ENCODE assay signal across 2 cellular contexts in the genomic region with DNA sequence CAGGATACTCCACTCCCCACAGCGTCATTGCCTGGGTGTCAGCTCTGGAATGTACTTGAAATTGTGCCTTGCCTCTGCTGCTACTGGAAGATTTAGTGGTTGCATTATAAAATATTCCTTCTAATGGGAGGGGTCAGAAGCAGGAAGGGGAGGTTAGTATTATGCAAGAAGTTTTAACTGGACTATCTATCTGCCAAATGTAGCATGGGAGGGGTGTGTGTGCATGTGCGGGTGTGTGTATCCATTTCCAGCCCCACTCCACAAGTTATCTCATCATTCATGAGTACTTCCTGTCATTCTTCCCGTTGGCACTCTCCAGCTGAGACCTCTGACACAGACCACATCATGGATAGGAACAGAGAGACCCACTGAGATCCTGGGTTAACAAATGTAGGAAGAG.
TF ChIP-seq lines count a peak whose summit lies in the region.

No MANE protein-coding gene starts in this region.

TF ChIP-seq in liver, 16 proteins besides CTCF, POLR2A, EP300 and RAD21 (continued from another document):
- TF ChIP-seq FOXA2 (IDR thresholded peaks at IDR 0.05) (no peak), REST (IDR thresholded peaks at IDR 0.05) (no peak), MAX (IDR thresholded peaks at IDR 0.05) (no peak), FOXA1 (IDR thresholded peaks at IDR 0.05) (no peak), GABPA (IDR thresholded peaks at IDR 0.05 in 1 of 2, conservative IDR thresholded peaks at IDR 0.05 in 1 of 2) (no peak), EGR1 (IDR thresholded peaks at IDR 0.05; ENCODE audit: low read depth in 2 of 2) (no peak), TAF1 (conservative IDR thresholded peaks at IDR 0.05) (no peak), HNF4G (IDR thresholded peaks at IDR 0.05) (no peak), SP1 (IDR thresholded peaks at IDR 0.05) (peak; percentile 37), RXRA (IDR thresholded peaks at IDR 0.05) (peak; percentile 30 to 32), YY1 (IDR thresholded peaks at IDR 0.05) (no peak), HNF4A (conservative IDR thresholded peaks at IDR 0.05) (peak; percentile 19 to 23), JUND (IDR thresholded peaks at IDR 0.05) (no peak)
- TF ChIP-seq, protein P1, sequence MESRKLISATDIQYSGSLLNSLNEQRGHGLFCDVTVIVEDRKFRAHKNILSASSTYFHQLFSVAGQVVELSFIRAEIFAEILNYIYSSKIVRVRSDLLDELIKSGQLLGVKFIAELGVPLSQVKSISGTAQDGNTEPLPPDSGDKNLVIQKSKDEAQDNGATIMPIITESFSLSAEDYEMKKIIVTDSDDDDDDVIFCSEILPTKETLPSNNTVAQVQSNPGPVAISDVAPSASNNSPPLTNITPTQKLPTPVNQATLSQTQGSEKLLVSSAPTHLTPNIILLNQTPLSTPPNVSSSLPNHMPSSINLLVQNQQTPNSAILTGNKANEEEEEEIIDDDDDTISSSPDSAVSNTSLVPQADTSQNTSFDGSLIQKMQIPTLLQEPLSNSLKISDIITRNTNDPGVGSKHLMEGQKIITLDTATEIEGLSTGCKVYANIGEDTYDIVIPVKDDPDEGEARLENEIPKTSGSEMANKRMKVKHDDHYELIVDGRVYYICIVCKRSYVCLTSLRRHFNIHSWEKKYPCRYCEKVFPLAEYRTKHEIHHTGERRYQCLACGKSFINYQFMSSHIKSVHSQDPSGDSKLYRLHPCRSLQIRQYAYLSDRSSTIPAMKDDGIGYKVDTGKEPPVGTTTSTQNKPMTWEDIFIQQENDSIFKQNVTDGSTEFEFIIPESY (IDR thresholded peaks at IDR 0.05) = no peak
- TF ChIP-seq, protein P2, sequence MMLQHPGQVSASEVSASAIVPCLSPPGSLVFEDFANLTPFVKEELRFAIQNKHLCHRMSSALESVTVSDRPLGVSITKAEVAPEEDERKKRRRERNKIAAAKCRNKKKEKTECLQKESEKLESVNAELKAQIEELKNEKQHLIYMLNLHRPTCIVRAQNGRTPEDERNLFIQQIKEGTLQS (IDR thresholded peaks at IDR 0.05) = no peak

TF ChIP-seq in HepG2, 621 proteins besides CTCF, POLR2A, EP300 and RAD21:
- TF ChIP-seq, protein P3, sequence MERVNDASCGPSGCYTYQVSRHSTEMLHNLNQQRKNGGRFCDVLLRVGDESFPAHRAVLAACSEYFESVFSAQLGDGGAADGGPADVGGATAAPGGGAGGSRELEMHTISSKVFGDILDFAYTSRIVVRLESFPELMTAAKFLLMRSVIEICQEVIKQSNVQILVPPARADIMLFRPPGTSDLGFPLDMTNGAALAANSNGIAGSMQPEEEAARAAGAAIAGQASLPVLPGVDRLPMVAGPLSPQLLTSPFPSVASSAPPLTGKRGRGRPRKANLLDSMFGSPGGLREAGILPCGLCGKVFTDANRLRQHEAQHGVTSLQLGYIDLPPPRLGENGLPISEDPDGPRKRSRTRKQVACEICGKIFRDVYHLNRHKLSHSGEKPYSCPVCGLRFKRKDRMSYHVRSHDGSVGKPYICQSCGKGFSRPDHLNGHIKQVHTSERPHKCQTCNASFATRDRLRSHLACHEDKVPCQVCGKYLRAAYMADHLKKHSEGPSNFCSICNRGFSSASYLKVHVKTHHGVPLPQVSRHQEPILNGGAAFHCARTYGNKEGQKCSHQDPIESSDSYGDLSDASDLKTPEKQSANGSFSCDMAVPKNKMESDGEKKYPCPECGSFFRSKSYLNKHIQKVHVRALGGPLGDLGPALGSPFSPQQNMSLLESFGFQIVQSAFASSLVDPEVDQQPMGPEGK (CRISPR knock-in tag; IDR thresholded peaks at IDR 0.05) = no peak
- TF ChIP-seq, protein P4, sequence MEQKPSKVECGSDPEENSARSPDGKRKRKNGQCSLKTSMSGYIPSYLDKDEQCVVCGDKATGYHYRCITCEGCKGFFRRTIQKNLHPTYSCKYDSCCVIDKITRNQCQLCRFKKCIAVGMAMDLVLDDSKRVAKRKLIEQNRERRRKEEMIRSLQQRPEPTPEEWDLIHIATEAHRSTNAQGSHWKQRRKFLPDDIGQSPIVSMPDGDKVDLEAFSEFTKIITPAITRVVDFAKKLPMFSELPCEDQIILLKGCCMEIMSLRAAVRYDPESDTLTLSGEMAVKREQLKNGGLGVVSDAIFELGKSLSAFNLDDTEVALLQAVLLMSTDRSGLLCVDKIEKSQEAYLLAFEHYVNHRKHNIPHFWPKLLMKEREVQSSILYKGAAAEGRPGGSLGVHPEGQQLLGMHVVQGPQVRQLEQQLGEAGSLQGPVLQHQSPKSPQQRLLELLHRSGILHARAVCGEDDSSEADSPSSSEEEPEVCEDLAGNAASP (CRISPR knock-in tag; IDR thresholded peaks at IDR 0.05; ENCODE audit: borderline replicate concordance) = no peak
- TF ChIP-seq ZNF879 (CRISPR knock-in tag; IDR thresholded peaks at IDR 0.05) (no peak), ZNF382 (CRISPR knock-in tag; IDR thresholded peaks at IDR 0.05; ENCODE audit: borderline replicate concordance) (no peak), NFATC3 (CRISPR knock-in tag; IDR thresholded peaks at IDR 0.05) (no peak), MAFF (IDR thresholded peaks at IDR 0.05; ENCODE audit: low read depth, low read length) (no peak), ZNF326 (CRISPR knock-in tag; IDR thresholded peaks at IDR 0.05; ENCODE audit: borderline replicate concordance) (no peak), TAF1 (CRISPR knock-in tag; IDR thresholded peaks at IDR 0.05) (no peak), ZNF720 (CRISPR knock-in tag; IDR thresholded peaks at IDR 0.05) (no peak), ZNF121 (CRISPR knock-in tag; IDR thresholded peaks at IDR 0.05) (no peak), FIP1L1 (IDR thresholded peaks at IDR 0.05; ENCODE audit: borderline replicate concordance, insufficient read depth, low read depth, low read length) (no peak), STAG1 (CRISPR knock-in tag; IDR thresholded peaks at IDR 0.05) (no peak), GABPA (IDR thresholded peaks at IDR 0.05; ENCODE audit: low read depth, low read length) (no peak), GABPA (CRISPR knock-in tag; IDR thresholded peaks at IDR 0.05; ENCODE audit: low read depth) (no peak)
